Comparison of ENCODE assay signal across 13 cellular contexts in genomic region chr2:36697424-36698066, GRCh38. TPM values are rescaled to one million over a fixed set of nuclear protein-coding genes. Genes with fewer than 3 reads are reported as not detected.
A peak's percentile ranks its signal among the peaks of the same experiment; 100 is the strongest.
DNase-seq lines count a peak whose midpoint lies in the region; ATAC-seq, FAIRE-seq and TF ChIP-seq lines count a peak whose summit lies in the region.
"Had no signal": no experiment of that assay in that cellular context is flagged by ENCODE, and none has a peak within 500 bp of the region (broad histone marks: within the 10 kb centered on the region; RNA-seq: fewer than 3 reads in every experiment).

No MANE protein-coding gene starts in this region.

- WGBS in HepG2 (ENCODE audit: low lambda C conversion rate): 3% methylated on average over 8 of the region's 8 CpGs
- WGBS in right lobe of liver (ENCODE audit: insufficient coverage, low coverage, low lambda C conversion rate, missing lambda C conversion rate): 32% methylated on average over 8 of the region's 8 CpGs

- no peaks in the 10 kb centered on the region for H3K79me2 ChIP-seq in HepG2 (ENCODE audit: insufficient read depth, low read length)
- no peaks in the 10 kb centered on the region for H3K79me2 ChIP-seq in Karpas-422 (ENCODE audit: low read length)

- CTCF ChIA-PET in HepG2 (lab: Yijun Ruan, JAX; ENCODE audit: low intra/inter-chr PET ratio, low total read pairs): no interaction called here

- DNase-seq in HepG2 (ENCODE audit: low spot score) (no peak), right lobe of liver (no peak), amniotic epithelial cell (ENCODE audit: low read depth) (peak; percentile 47), lung microvascular endothelial cell (ENCODE audit: low read depth in 2 of 2) (peak; percentile 9 to 59), Karpas-422 (no peak)
- DNase-seq in stimulated activated naive CD8-positive, alpha-beta T cell treated with anti-CD3 and anti-CD28 coated beads, Interleukin-15, Interleukin-2, amounts not matched to agents 100 U/mL and 50 U/mL, for 24 hours: no peak
- DNase-seq in stimulated activated CD4-positive, alpha-beta T cell treated with anti-CD3 and anti-CD28 coated beads, Interleukin-1b, Interleukin-23, amount 100 ng/mL, for 48 hours: no peak
- DNase-seq: activated naive CD8-positive, alpha-beta T cell treated with anti-CD3 and anti-CD28 coated beads, Interleukin-2, amount 50 U/mL, for 24 hours; BE2C; DND-41; NCI-H2171; small intestine had no signal

- BruUV-seq in HepG2 (replicated peaks; lab: Mats Ljungman, UMichigan): no TSS peak

- TF ChIP-seq POLR2A in HepG2 (IDR thresholded peaks at IDR 0.05; ENCODE audit: insufficient read depth in 1 of 2, low read depth in 2 of 2, low read length in 2 of 2): no peak
- TF ChIP-seq POLR2A in right lobe of liver (IDR thresholded peaks at IDR 0.05): no peak

- TF ChIP-seq RAD21 in HepG2 (CRISPR knock-in tag; IDR thresholded peaks at IDR 0.05): no peak

- no peaks in the 10 kb centered on the region for H3K9me2 ChIP-seq in Karpas-422 (replicated peaks; ENCODE audit: insufficient read depth, low read length)

- TF ChIP-seq EP300 in HepG2 (IDR thresholded peaks at IDR 0.05; ENCODE audit: low read depth in 2 of 2, low read length in 2 of 2) (no peak), HepG2 (CRISPR knock-in tag; IDR thresholded peaks at IDR 0.05; ENCODE audit: borderline replicate concordance) (no peak)

- H3K9me3 ChIP-seq in HepG2 (ENCODE audit: low read length) (no peaks in the 10 kb centered on the region), right lobe of liver (no peaks in the 10 kb centered on the region), Karpas-422 (ENCODE audit: low read length) (no peaks in the 10 kb centered on the region)
- H3K9me3 ChIP-seq: BE2C had no signal

- H3K27ac ChIP-seq in HepG2 (ENCODE audit: extremely low read length, insufficient read depth, low read length) (no peak overlapping the region), right lobe of liver (no peak overlapping the region), Karpas-422 (ENCODE audit: low read length) (no peak overlapping the region)

- H3K36me3 ChIP-seq in HepG2 (replicated peaks in 1 of 2; ENCODE audit: control insufficient read depth in 1 of 2, insufficient read depth in 2 of 2, low read length in 2 of 2): no peaks in the 10 kb centered on the region
- no peaks in the 10 kb centered on the region for H3K36me3 ChIP-seq in right lobe of liver
- H3K36me3 ChIP-seq in Karpas-422 (ENCODE audit: insufficient read depth, low read length): no peaks in the 10 kb centered on the region
- H3K36me3 ChIP-seq: BE2C had no signal

- ATAC-seq in HepG2 (no peak), right lobe of liver (no peak), HG03280 (IDR thresholded peaks at IDR 0.05; ENCODE audit: unreplicated experiment) (no peak)
- no peak for ATAC-seq in stimulated activated naive CD8-positive, alpha-beta T cell treated with anti-CD3 and anti-CD28 coated beads, Interleukin-15, Interleukin-2, amounts not matched to agents 100 U/mL and 50 U/mL, for 24 hours
- ATAC-seq: activated naive CD8-positive, alpha-beta T cell treated with anti-CD3 and anti-CD28 coated beads, Interleukin-2, amount 50 U/mL, for 24 hours had no signal

- intact Hi-C loops in HepG2 (cut with micrococcal nuclease; ENCODE audit: unreplicated experiment): no loop called here
- intact Hi-C loops in right lobe of liver (cut with DNase I): no loop called here

- H3K27me3 ChIP-seq in HepG2 (ENCODE audit: control insufficient read depth in 1 of 2, insufficient read depth in 2 of 2, low read length in 2 of 2) (peaks cover 1 to 5% of the 10 kb centered on the region in 2 experiments; a peak in 2 of 5 replicates), right lobe of liver (peaks cover 0 to 3% of the 10 kb centered on the region in 2 donors), Karpas-422 (ENCODE audit: low read length) (no peaks in the 10 kb centered on the region)

- TF ChIP-seq CTCF in HepG2 (CRISPR knock-in tag; IDR thresholded peaks at IDR 0.05): no peak
- no peak for TF ChIP-seq CTCF in right lobe of liver (IDR thresholded peaks at IDR 0.05)

- POLR2A ChIA-PET in HepG2 (lab: Yijun Ruan, JAX): no interaction called here

- H2AFZ ChIP-seq in HepG2 (ENCODE audit: low read length) (no peak overlapping the region), Karpas-422 (ENCODE audit: low read length) (no peak overlapping the region)

- H3K9ac ChIP-seq in HepG2 (ENCODE audit: insufficient read depth, low read depth, low read length): no peak overlapping the region
- no peak overlapping the region for H3K9ac ChIP-seq in Karpas-422 (ENCODE audit: low read length)

- in situ Hi-C loops in HepG2 (cut with HindIII; ENCODE audit: extremely low pct_ligation_motif_present, low pct_unique_long_range_greater_than_20kb): no loop called here

- H3K4me2 ChIP-seq in HepG2 (ENCODE audit: low read depth, low read length) (no peak overlapping the region), Karpas-422 (ENCODE audit: low read depth, low read length, poor library complexity, severe bottlenecking) (no peak overlapping the region)

- H3K4me1 ChIP-seq in HepG2 (ENCODE audit: insufficient read depth, low read length) (peaks cover 7% of the 10 kb centered on the region), right lobe of liver (no peaks in the 10 kb centered on the region), Karpas-422 (ENCODE audit: low read length) (no peaks in the 10 kb centered on the region)
- H3K4me1 ChIP-seq: BE2C had no signal

- FAIRE-seq in HepG2 (lab: Jason Lieb, UNC): no peak
- FAIRE-seq: small intestine had no signal

- H3K4me3 ChIP-seq in HepG2 (replicated peaks in 1 of 3; ENCODE audit: insufficient read depth in 1 of 3, low read depth in 2 of 3, low read length in 3 of 3) (no peak overlapping the region), right lobe of liver (no peak overlapping the region), Karpas-422 (ENCODE audit: low read length) (no peak overlapping the region)

- no peaks in the 10 kb centered on the region for H4K20me1 ChIP-seq in HepG2 (ENCODE audit: insufficient read depth, low read length)
- H4K20me1 ChIP-seq in Karpas-422 (ENCODE audit: insufficient read depth, low read depth, low read length): no peaks in the 10 kb centered on the region

TF ChIP-seq in HepG2, 621 proteins besides CTCF, POLR2A, EP300 and RAD21:
- TF ChIP-seq JDP2 (CRISPR knock-in tag; IDR thresholded peaks at IDR 0.05; ENCODE audit: borderline replicate concordance): no peak
- no peak for TF ChIP-seq EZH2 (conservative IDR thresholded peaks at IDR 0.05; ENCODE audit: low read depth, low read length)
- no peak for TF ChIP-seq HIVEP1 (CRISPR knock-in tag; IDR thresholded peaks at IDR 0.05)
- 0 out of 2 replicates have a peak, but pooled peaks have one; percentile 29 for TF ChIP-seq CEBPB (IDR thresholded peaks at IDR 0.05; ENCODE audit: borderline replicate concordance, low read depth, low read length)
- no peak for TF ChIP-seq NFATC3 (CRISPR knock-in tag; IDR thresholded peaks at IDR 0.05)
- no peak for TF ChIP-seq ZNF703 (CRISPR knock-in tag; IDR thresholded peaks at IDR 0.05; ENCODE audit: borderline replicate concordance)
- no peak for TF ChIP-seq GTF3A (CRISPR knock-in tag; conservative IDR thresholded peaks at IDR 0.05)
- TF ChIP-seq FOXA1 (IDR thresholded peaks at IDR 0.05): no peak
- TF ChIP-seq FOXA1 (CRISPR knock-in tag; IDR thresholded peaks at IDR 0.05): 0 out of 2 replicates have a peak, but pooled peaks have one; percentile 21

RNA-seq across cellular contexts. Expression of gene VIT, which starts 1.0 kb away (rescaled TPM):
- total RNA-seq in HepG2 (2016; rRNA removed; fragmentation: Illumina TruSeq; extraction: Trizol) (not detected in 2 replicates), right lobe of liver (not detected), lung microvascular endothelial cell (0.22 TPM in 1 of 2 replicates, not detected in the other)
- total RNA-seq in HepG2 (2016; cell fraction: cytosol; rRNA removed; fragmentation: Illumina TruSeq; extraction: Trizol; ENCODE audit: low read depth): not detected in 2 replicates
- total RNA-seq in HepG2 (2016; cell fraction: insoluble cytoplasmic fraction; rRNA removed; fragmentation: Illumina TruSeq; extraction: Trizol): not detected in 2 replicates
- not detected in 2 replicates for total RNA-seq in HepG2 (2016; cell fraction: membrane; rRNA removed; fragmentation: Illumina TruSeq; extraction: Trizol)
- not detected in 2 replicates for total RNA-seq in HepG2 (2016; cell fraction: nucleus; rRNA removed; fragmentation: Illumina TruSeq; extraction: Trizol)
- polyA plus RNA-seq in HepG2 (2011; rRNA removed): not detected in 2 replicates
- polyA plus RNA-seq in HepG2 (2011; cell fraction: cytosol; rRNA removed): not detected in 2 replicates
- not detected in 2 replicates for polyA plus RNA-seq in HepG2 (2011; cell fraction: nucleus; rRNA removed)
- not detected in 2 replicates for polyA plus RNA-seq in HepG2 (2012)
- polyA plus RNA-seq in HepG2 (2016; cell fraction: cytosol; fragmentation: Illumina TruSeq; extraction: Trizol; ENCODE audit: low read depth): not detected in 2 replicates
- polyA plus RNA-seq in HepG2 (2016; cell fraction: insoluble cytoplasmic fraction; fragmentation: Illumina TruSeq; extraction: Trizol; ENCODE audit: low read depth): not detected in 2 replicates
- polyA plus RNA-seq in HepG2 (2016; cell fraction: membrane; fragmentation: Illumina TruSeq; extraction: Trizol; ENCODE audit: low read depth): not detected in 2 replicates
- not detected in 2 replicates for polyA plus RNA-seq in HepG2 (2016; cell fraction: nucleus; fragmentation: Illumina TruSeq; extraction: Trizol; ENCODE audit: insufficient read depth, low read depth)
- 0.33 TPM in 1 of 2 replicates, not detected in the other for polyA minus RNA-seq in HepG2 (2011; rRNA and poly(A)+ RNA removed; ENCODE audit: low replicate concordance)
- polyA minus RNA-seq in HepG2 (2011; cell fraction: cytosol; rRNA and poly(A)+ RNA removed): not detected in 2 replicates
- not detected in 2 replicates for polyA minus RNA-seq in HepG2 (2011; cell fraction: nucleus; rRNA and poly(A)+ RNA removed)
- total RNA-seq in Karpas-422 (2014; rRNA removed; shearing (Covaris generic); ENCODE audit: low replicate concordance): not detected in 2 replicates

Comparison
In these comparisons a context has a peak if more than half of its experiments do, and no peak if none do; other contexts are left out.
1. DNase-seq: peak in amniotic epithelial cell (single experiment) and lung microvascular endothelial cell (2 of 2); none in HepG2 (single experiment), right lobe of liver (0 of 3), stimulated activated naive CD8-positive, alpha-beta T cell treated with anti-CD3 and anti-CD28 coated beads, Interleukin-15, Interleukin-2, amounts not matched to agents 100 U/mL and 50 U/mL, for 24 hours (single experiment), stimulated activated CD4-positive, alpha-beta T cell treated with anti-CD3 and anti-CD28 coated beads, Interleukin-1b, Interleukin-23, amount 100 ng/mL, for 48 hours (single experiment) and Karpas-422 (single experiment).